In genomic region chr4:82463221-82463620, GRCh38 we compare ENCODE assay signal across 17 cellular contexts.
"Had no signal": no experiment of that assay in that cellular context is flagged by ENCODE, and none has a peak within 500 bp of the region (broad histone marks: within the 10 kb centered on the region; RNA-seq: fewer than 3 reads in every experiment).

No MANE protein-coding gene starts in this region.

- H3K27ac Mint-ChIP-seq: endodermal cell, nephron, progenitor cell of endocrine pancreas had no signal

- H3K27me3 ChIP-seq: heart left ventricle, pancreas, testis, tibial nerve had no signal

- H3K4me1 ChIP-seq: pancreas, testis had no signal

- H3K9me3 Mint-ChIP-seq: stimulated activated naive CD8-positive, alpha-beta T cell treated with anti-CD3 and anti-CD28 coated beads, Interleukin-15, Interleukin-2, amounts not matched to agents 100 ng/mL and 50 ng/mL, for 24 hours had no signal

- H3K4me3 Mint-ChIP-seq: endodermal cell; nephron; stimulated activated naive CD8-positive, alpha-beta T cell treated with anti-CD3 and anti-CD28 coated beads, Interleukin-15, Interleukin-2, amounts not matched to agents 100 ng/mL and 50 ng/mL, for 24 hours had no signal

- H3K27ac ChIP-seq: coronary artery, pancreas, testis had no signal

- H3K27me3 Mint-ChIP-seq: progenitor cell of endocrine pancreas; stimulated activated naive CD8-positive, alpha-beta T cell treated with anti-CD3 and anti-CD28 coated beads, Interleukin-15, Interleukin-2, amounts not matched to agents 100 ng/mL and 50 ng/mL, for 24 hours had no signal

- H3K4me3 ChIP-seq: coronary artery, heart left ventricle, pancreas, testis, tibial nerve had no signal

- DNase-seq: effector CD4-positive, alpha-beta T cell; endodermal cell; erythroblast; foreskin melanocyte; heart left ventricle; left colon; midbrain; pancreas; right cardiac atrium; small intestine; stimulated activated CD4-positive, alpha-beta T cell treated with anti-CD3 and anti-CD28 coated beads, Interleukin-12 subunit alpha, Interleukin-12 subunit beta, amount 100 ng/mL, for 4 hours; testis had no signal

- H3K9me3 ChIP-seq: heart left ventricle, pancreas, testis, tibial nerve had no signal
